ENCODE assay signal across 8 cellular contexts in genomic region chr1:31644560-31645273, GRCh38. TPM values are rescaled to one million over a fixed set of nuclear protein-coding genes. Genes with fewer than 3 reads are reported as not detected.
DNase-seq lines count a peak whose midpoint lies in the region; ATAC-seq and TF ChIP-seq lines count a peak whose summit lies in the region.

TSS of gene PEF1 (minus strand) at chr1:31644876. CDS start at chr1:31644864, 12 bp downstream.

- H3K27ac ChIP-seq in spleen, result peak within 1 kb of the TSS; percentile 98 to 99 (median 98)

- peak in 3 of 11 experiments; percentile 12 to 29 (median 17) for TF ChIP-seq CTCF in spleen (IDR thresholded peaks at IDR 0.05 in 8 of 11, conservative IDR thresholded peaks at IDR 0.05 in 3 of 11)

- TF ChIP-seq POLR2A in spleen (IDR thresholded peaks at IDR 0.05), result peak in 1 of 3 donors; percentile 47

- H3K36me3 ChIP-seq in spleen, result peaks cover 0 to 9% (median 0%) of the 10 kb centered on the region in 6 donors

- DNase-seq in AG08396 (ENCODE audit: low spot score) (peak; percentile 99), NCI-H446 (lab: John Stamatoyannopoulos, UW) (peak; percentile 98 to 99), inferior parietal cortex (ENCODE audit: extremely low spot score) (peak; percentile 98), spleen (peak; percentile 98)
- peak; percentile 99 for DNase-seq in activated CD4-positive, CD25-positive, alpha-beta regulatory T cell treated with anti-CD3 and anti-CD28 coated beads, Interleukin-2, amount 50 U/mL, for 16 hours (ENCODE audit: low read depth, low spot score)
- DNase-seq in central memory CD8-positive, alpha-beta T cell (ENCODE audit: low spot score in 2 of 2), result peak; percentile 99

- intact Hi-C loops in spleen (cut with DNase I; ENCODE audit: low total_unique reads), result no loop called here

- WGBS in spleen, 5 donors, result 0 to 1% (median 0%) methylated on average over 29 to 56 of the region's 56 CpGs

- H3K4me3 ChIP-seq in spleen, result peak within 1 kb of the TSS; percentile 47 to 82 (median 71)

- no peaks in the 10 kb centered on the region for H3K27me3 Mint-ChIP-seq in central memory CD8-positive, alpha-beta T cell

- no peaks in the 10 kb centered on the region for H3K27me3 ChIP-seq in spleen (replicated peaks in 1 of 7)

- no peaks in the 10 kb centered on the region for H3K9me3 ChIP-seq in spleen

- peak within 1 kb of the TSS; percentile 98 for H3K4me3 Mint-ChIP-seq in central memory CD8-positive, alpha-beta T cell

- ATAC-seq in GM19023 (IDR thresholded peaks at IDR 0.05; ENCODE audit: unreplicated experiment), result peak; percentile 89
- ATAC-seq in HG03280 (IDR thresholded peaks at IDR 0.05; ENCODE audit: unreplicated experiment), result peak; percentile 90
- ATAC-seq in central memory CD8-positive, alpha-beta T cell (replicated peaks; ENCODE audit: extremely low read depth, poor library complexity, severe bottlenecking), result peak; percentile 89

- peak within 1 kb of the TSS; percentile 100 for H3K27ac Mint-ChIP-seq in central memory CD8-positive, alpha-beta T cell (ENCODE audit: low read depth)

- peaks cover 21 to 77% (median 56%) of the 10 kb centered on the region in 6 donors for H3K4me1 ChIP-seq in spleen

- H3K36me3 Mint-ChIP-seq in central memory CD8-positive, alpha-beta T cell (ENCODE audit: insufficient read depth), result peaks cover 17% of the 10 kb centered on the region

- peaks cover 39% of the 10 kb centered on the region for H3K4me1 Mint-ChIP-seq in central memory CD8-positive, alpha-beta T cell

- no peaks in the 10 kb centered on the region for H3K9me3 Mint-ChIP-seq in central memory CD8-positive, alpha-beta T cell

RNA-seq across cellular contexts. Expression of gene PEF1, which starts in this region (rescaled TPM):
- total RNA-seq in spleen, result 10 to 100 TPM; 48.2 to 73.4 (median 54.5) TPM
- polyA plus RNA-seq in spleen, result 10 to 100 TPM; 46.5 to 70.4 (median 60.8) TPM

Comparison
In these comparisons a context has a peak if more than half of its experiments do, and no peak if none do; other contexts are left out.
1. Peak in every context shown above with its lines: DNase-seq, ATAC-seq, H3K4me3 ChIP-seq and H3K27ac ChIP-seq.